In the genomic region with DNA sequence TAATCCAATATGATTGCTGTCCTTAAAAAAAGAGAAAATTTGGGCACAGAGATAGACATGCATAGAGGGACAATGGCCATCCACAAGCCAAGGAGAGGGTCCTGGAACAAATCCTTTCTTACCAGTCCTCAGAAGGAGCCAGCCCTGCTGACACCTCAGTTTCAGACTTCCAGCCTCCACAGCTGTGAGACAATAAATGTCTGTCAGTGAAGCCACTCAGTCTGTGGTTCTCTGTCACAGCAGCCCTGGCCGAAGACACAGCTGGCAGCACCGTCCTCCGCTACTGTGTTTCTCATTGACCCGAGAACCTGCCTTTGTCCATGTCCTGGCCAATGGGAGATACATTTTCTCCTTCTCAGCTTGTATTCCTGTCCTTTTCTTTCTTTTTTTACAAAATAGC, we compare ENCODE assay signal across 17 cellular contexts.
"Had no signal": no experiment of that assay in that cellular context is flagged by ENCODE, and none has a peak within 500 bp of the region (broad histone marks: within the 10 kb centered on the region; RNA-seq: fewer than 3 reads in every experiment).

No MANE protein-coding gene starts in this region.

- H3K36me3 ChIP-seq: heart left ventricle, prostate gland, tibial nerve, uterus had no signal

- H3K9me3 ChIP-seq: heart left ventricle, prostate gland, tibial nerve, uterus had no signal

- H3K9me3 Mint-ChIP-seq: activated CD8-positive, alpha-beta T cell treated with anti-CD3 and anti-CD28 coated beads for 36 hours; activated naive CD8-positive, alpha-beta T cell treated with anti-CD3 and anti-CD28 coated beads, Interleukin-2, amount 10 ng/mL, durations not matched to agents 7 days and 5 days; activated T-helper 2 cell treated with anti-CD3 and anti-CD28 coated beads, Interferon-gamma antibody, Interleukin-2, Interleukin-4, amounts not matched to agents 10 μg/mL and 5 μg/mL and 100 μg/mL, durations not matched to agents 14 hours and 24 hours and 36 hours; immature natural killer cell; nephron; stimulated activated naive CD8-positive, alpha-beta T cell treated with anti-CD3 and anti-CD28 coated beads, Interleukin-15, Interleukin-2, amounts not matched to agents 100 ng/mL and 50 ng/mL, for 24 hours had no signal

- H3K27ac ChIP-seq: foreskin keratinocyte, heart left ventricle, prostate gland, skin epidermis, tibial nerve, uterus had no signal

- H3K4me1 ChIP-seq: foreskin keratinocyte, heart left ventricle, prostate gland, tibial nerve, uterus had no signal

- H3K27me3 ChIP-seq: foreskin keratinocyte, heart left ventricle, tibial nerve, uterus had no signal

- H3K27me3 Mint-ChIP-seq: activated B cell treated with CpG ODN at 0.5 μM for 24 hours; activated CD8-positive, alpha-beta T cell treated with anti-CD3 and anti-CD28 coated beads for 36 hours; activated naive CD8-positive, alpha-beta T cell treated with anti-CD3 and anti-CD28 coated beads, Interleukin-2, amount 10 ng/mL, durations not matched to agents 7 days and 5 days; stimulated activated naive CD8-positive, alpha-beta T cell treated with anti-CD3 and anti-CD28 coated beads, Interleukin-15, Interleukin-2, amounts not matched to agents 100 ng/mL and 50 ng/mL, for 24 hours had no signal

- DNase-seq: activated B cell treated with CpG ODN at 0.5 μM for 24 hours; activated CD4-positive, alpha-beta T cell treated with anti-CD3 and anti-CD28 coated beads for 4 hours; activated CD8-positive, alpha-beta T cell treated with anti-CD3 and anti-CD28 coated beads for 36 hours; activated naive CD4-positive, alpha-beta T cell treated with Interleukin-2 at 50 U/mL for 16 hours; activated naive CD8-positive, alpha-beta T cell treated with anti-CD3 and anti-CD28 coated beads, Interleukin-2, amount 10 ng/mL, durations not matched to agents 7 days and 5 days; activated T-cell treated with anti-CD3 and anti-CD28 coated beads, Interleukin-2, amount 50 U/mL, for 1 hour; foreskin keratinocyte; heart left ventricle; immature natural killer cell; right cardiac atrium; uterus had no signal

- ATAC-seq: activated CD8-positive, alpha-beta T cell treated with anti-CD3 and anti-CD28 coated beads for 36 hours; foreskin keratinocyte; heart left ventricle; right cardiac atrium had no signal

- H3K36me3 Mint-ChIP-seq: activated naive CD8-positive, alpha-beta T cell treated with anti-CD3 and anti-CD28 coated beads, Interleukin-2, amount 10 ng/mL, durations not matched to agents 7 days and 5 days; immature natural killer cell had no signal

- H3K4me1 Mint-ChIP-seq: activated B cell treated with CpG ODN at 0.5 μM for 24 hours; activated naive CD8-positive, alpha-beta T cell treated with anti-CD3 and anti-CD28 coated beads, Interleukin-2, amount 10 ng/mL, durations not matched to agents 7 days and 5 days; immature natural killer cell; nephron had no signal

- H3K4me3 ChIP-seq: heart left ventricle, prostate gland, skin epidermis, tibial nerve, uterus had no signal

- H3K4me3 Mint-ChIP-seq: activated B cell treated with CpG ODN at 0.5 μM for 24 hours; activated CD8-positive, alpha-beta T cell treated with anti-CD3 and anti-CD28 coated beads for 36 hours; activated naive CD8-positive, alpha-beta T cell treated with anti-CD3 and anti-CD28 coated beads, Interleukin-2, amount 10 ng/mL, durations not matched to agents 7 days and 5 days; immature natural killer cell; nephron; stimulated activated naive CD8-positive, alpha-beta T cell treated with anti-CD3 and anti-CD28 coated beads, Interleukin-15, Interleukin-2, amounts not matched to agents 100 ng/mL and 50 ng/mL, for 24 hours had no signal

- H3K27ac Mint-ChIP-seq: activated B cell treated with CpG ODN at 0.5 μM for 24 hours; activated CD8-positive, alpha-beta T cell treated with anti-CD3 and anti-CD28 coated beads for 36 hours; activated naive CD8-positive, alpha-beta T cell treated with anti-CD3 and anti-CD28 coated beads, Interleukin-2, amount 10 ng/mL, durations not matched to agents 7 days and 5 days; activated T-helper 2 cell treated with anti-CD3 and anti-CD28 coated beads, Interferon-gamma antibody, Interleukin-2, Interleukin-4, amounts not matched to agents 10 μg/mL and 5 μg/mL and 100 μg/mL, durations not matched to agents 14 hours and 24 hours and 36 hours; immature natural killer cell; nephron; stimulated activated naive CD8-positive, alpha-beta T cell treated with anti-CD3 and anti-CD28 coated beads, Interleukin-15, Interleukin-2, amounts not matched to agents 100 ng/mL and 50 ng/mL, for 24 hours had no signal
